ENCODE assay signal across 16 cellular contexts in the genomic region with DNA sequence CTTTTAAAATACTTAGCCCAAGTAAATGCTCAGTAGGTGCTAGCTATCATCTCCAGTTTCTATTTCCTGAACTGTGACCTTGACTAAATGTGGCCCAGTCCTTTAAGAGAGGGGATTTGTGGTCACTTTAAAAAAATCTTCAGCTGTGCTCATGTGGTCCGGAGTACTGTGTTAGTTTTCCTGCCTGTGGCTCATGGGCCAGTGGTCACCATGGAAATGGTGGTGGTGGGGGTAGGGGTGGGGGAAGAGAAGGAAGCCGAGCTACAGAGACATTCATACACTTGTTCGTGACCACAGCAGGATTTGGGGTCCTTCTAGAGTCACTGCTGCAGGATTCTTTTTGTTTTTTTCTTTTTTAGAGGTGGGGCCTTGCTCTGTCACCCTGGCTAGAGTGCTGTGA. TPM values are rescaled to one million over a fixed set of nuclear protein-coding genes. Genes with fewer than 3 reads are reported as not detected.
DNase-seq lines count a peak whose midpoint lies in the region; ATAC-seq and TF ChIP-seq lines count a peak whose summit lies in the region.
"Had no signal": no experiment of that assay in that cellular context is flagged by ENCODE, and none has a peak within 500 bp of the region (broad histone marks: within the 10 kb centered on the region; RNA-seq: fewer than 3 reads in every experiment).

No MANE protein-coding gene starts in this region.

- peaks cover 3% of the 10 kb centered on the region for H3K27me3 Mint-ChIP-seq in activated T-cell treated with anti-CD3 and anti-CD28 coated beads, Interleukin-2, amount 50 U/mL, for 4 hours (ENCODE audit: low read depth)

- H3K4me1 Mint-ChIP-seq in activated T-cell treated with anti-CD3 and anti-CD28 coated beads, Interleukin-2, amount 50 U/mL, for 4 hours (ENCODE audit: low read depth) = no peaks in the 10 kb centered on the region

- H3K9me3 ChIP-seq in cardiac muscle cell (ENCODE audit: low read depth) = no peaks in the 10 kb centered on the region
- H3K9me3 ChIP-seq in left ventricle myocardium inferior (replicated peaks) = no peaks in the 10 kb centered on the region
- H3K9me3 ChIP-seq: pancreas, upper lobe of left lung had no signal

- H3K27me3 ChIP-seq in cardiac muscle cell (no peaks in the 10 kb centered on the region), left ventricle myocardium inferior (ENCODE audit: low read depth) (peaks cover under 1% of the 10 kb centered on the region)
- H3K27me3 ChIP-seq: pancreas, upper lobe of left lung had no signal

- no peak for DNase-seq in cardiac muscle cell (ENCODE audit: low read depth in 1 of 2, low spot score in 1 of 2)
- DNase-seq in left ventricle myocardium inferior = no peak
- DNase-seq in NCI-H69 (lab: John Stamatoyannopoulos, UW) = peak; percentile 50
- DNase-seq in kidney tubule cell (ENCODE audit: low spot score) = peak; percentile 33
- no peak for DNase-seq in retina
- no peak for DNase-seq in amniotic stem cell (lab: John Stamatoyannopoulos, UW)
- DNase-seq in SIG-M5 treated with dmso at 0.1 percent for 504 hours (lab: John Stamatoyannopoulos, UW; ENCODE audit: unreplicated experiment) = no peak
- no peak for DNase-seq in activated T-cell treated with anti-CD3 and anti-CD28 coated beads, Interleukin-2, amount 50 U/mL, for 4 hours
- DNase-seq: activated CD8-positive, alpha-beta memory T cell treated with anti-CD3 and anti-CD28 coated beads for 24 hours; activated naive CD4-positive, alpha-beta T cell treated with anti-CD3 and anti-CD28 coated beads for 36 hours; cerebellar nuclear complex; GOT3; NCI-H524 treated with DMSO at 0.1 percent for 48 hours; pancreas had no signal

- H3K9me3 Mint-ChIP-seq in activated T-cell treated with anti-CD3 and anti-CD28 coated beads, Interleukin-2, amount 50 U/mL, for 4 hours = no peaks in the 10 kb centered on the region
- H3K9me3 Mint-ChIP-seq: activated naive CD4-positive, alpha-beta T cell treated with anti-CD3 and anti-CD28 coated beads for 36 hours had no signal

- H3K4me3 ChIP-seq in cardiac muscle cell (no peak overlapping the region), left ventricle myocardium inferior (no peak overlapping the region)
- H3K4me3 ChIP-seq: pancreas, upper lobe of left lung had no signal

- H3K27ac ChIP-seq in cardiac muscle cell = peak overlapping the region; percentile 81
- H3K27ac ChIP-seq in left ventricle myocardium inferior (replicated peaks) = no peak overlapping the region
- H3K27ac ChIP-seq: epithelial cell of prostate, pancreas, upper lobe of left lung had no signal

- ATAC-seq in activated T-cell treated with anti-CD3 and anti-CD28 coated beads, Interleukin-2, amount 50 U/mL, for 4 hours = no peak

- intact Hi-C loops in left ventricle myocardium inferior (cut with micrococcal nuclease) = no loop called here

- H3K4me3 Mint-ChIP-seq in activated T-cell treated with anti-CD3 and anti-CD28 coated beads, Interleukin-2, amount 50 U/mL, for 4 hours = no peak overlapping the region
- H3K4me3 Mint-ChIP-seq: activated naive CD4-positive, alpha-beta T cell treated with anti-CD3 and anti-CD28 coated beads for 36 hours had no signal

- peaks cover 8% of the 10 kb centered on the region for H3K36me3 ChIP-seq in cardiac muscle cell
- H3K36me3 ChIP-seq in left ventricle myocardium inferior = no peaks in the 10 kb centered on the region
- H3K36me3 ChIP-seq: pancreas, upper lobe of left lung had no signal

- peaks cover 57% of the 10 kb centered on the region for H3K4me1 ChIP-seq in cardiac muscle cell (ENCODE audit: low read depth)
- peaks cover 3% of the 10 kb centered on the region for H3K4me1 ChIP-seq in left ventricle myocardium inferior
- H3K4me1 ChIP-seq: pancreas, upper lobe of left lung had no signal

- no peaks in the 10 kb centered on the region for H3K36me3 Mint-ChIP-seq in activated T-cell treated with anti-CD3 and anti-CD28 coated beads, Interleukin-2, amount 50 U/mL, for 4 hours (ENCODE audit: insufficient read depth)

- TF ChIP-seq CTCF in cardiac muscle cell (IDR thresholded peaks at IDR 0.05; ENCODE audit: low read depth, low read length) = no peak
- TF ChIP-seq CTCF in left ventricle myocardium inferior (IDR thresholded peaks at IDR 0.05; ENCODE audit: borderline replicate concordance) = no peak

RNA-seq across cellular contexts. Expression of gene KIF26B, which starts 25.7 kb away (rescaled TPM):
- 141 and 177 TPM in 2 replicates for total RNA-seq in cardiac muscle cell
- polyA plus RNA-seq in cardiac muscle cell = 58.9 and 60.7 TPM in 2 replicates
- total RNA-seq in left ventricle myocardium inferior = 3.5 TPM
- under 1 TPM; 0.03 to 0.24 (median 0.10) TPM for total RNA-seq in activated T-cell treated with anti-CD3 and anti-CD28 coated beads, Interleukin-2, amount 50 U/mL, for 4 hours

Comparison
In these comparisons a context has a peak if more than half of its experiments do, and no peak if none do; other contexts are left out.
1. RNA of gene KIF26B, which starts 25.7 kb away (total RNA-seq): 141 to 177 TPM in cardiac muscle cell; 3.5 TPM in left ventricle myocardium inferior (single experiment) and 0.03 to 0.24 TPM in activated T-cell treated with anti-CD3 and anti-CD28 coated beads, Interleukin-2, amount 50 U/mL, for 4 hours; every median in the first group is over 10 times any median in the second.
2. DNase-seq: peak in NCI-H69 (single experiment) and kidney tubule cell (single experiment); none in cardiac muscle cell (0 of 2), left ventricle myocardium inferior (single experiment), retina (single experiment), amniotic stem cell (single experiment), SIG-M5 treated with dmso at 0.1 percent for 504 hours (single experiment) and activated T-cell treated with anti-CD3 and anti-CD28 coated beads, Interleukin-2, amount 50 U/mL, for 4 hours (single experiment).